In genomic region chr7:67716729-67717128, GRCh38 we compare ENCODE assay signal across 31 cellular contexts.
DNase-seq lines count a peak whose midpoint lies in the region; ATAC-seq and TF ChIP-seq lines count a peak whose summit lies in the region.
"Had no signal": no experiment of that assay in that cellular context is flagged by ENCODE, and none has a peak within 500 bp of the region (broad histone marks: within the 10 kb centered on the region; RNA-seq: fewer than 3 reads in every experiment).

No MANE protein-coding gene starts in this region.

- intact Hi-C loops in Calu3 (cut with micrococcal nuclease; ENCODE audit: unreplicated experiment) = no loop called here

- ATAC-seq in GM21528 (IDR thresholded peaks at IDR 0.05; ENCODE audit: low FRiP score, unreplicated experiment) = no peak
- ATAC-seq: activated naive CD8-positive, alpha-beta T cell treated with anti-CD3 and anti-CD28 coated beads, Interleukin-2, amount 50 U/mL, for 24 hours; effector memory CD8-positive, alpha-beta T cell; left ventricle myocardium superior; stimulated activated effector memory CD8-positive, alpha-beta T cell treated with anti-CD3 and anti-CD28 coated beads, Interleukin-12 subunit alpha, Interleukin-12 subunit beta, amount 100 ng/mL, for 72 hours; T-helper 17 cell had no signal

- DNase-seq in H4 (ENCODE audit: low spot score) (peak; percentile 50), NAMALWA (ENCODE audit: low spot score) (peak; percentile 40), RPMI7951 (ENCODE audit: low read depth) (peak; percentile 57), left kidney (ENCODE audit: low read depth, low spot score) (peak; percentile 36), Calu3 (no peak), BE2C (no peak)
- DNase-seq: activated CD4-positive, alpha-beta T cell treated with anti-CD3 and anti-CD28 coated beads, Interleukin-2, amount 50 U/mL, for 4 hours; activated naive CD8-positive, alpha-beta T cell treated with anti-CD3 and anti-CD28 coated beads, Interleukin-2, amount 50 U/mL, for 24 hours; activated T-cell treated with anti-CD3 and anti-CD28 coated beads, Interleukin-2, amount 50 U/mL, for 48 hours; C1 segment of cervical spinal cord; caudate nucleus; COR-L47; cortex of kidney; DND-41; effector memory CD8-positive, alpha-beta T cell; GF-D8; glutamatergic neuron; H7; KG1; left ventricle myocardium superior; NCI-H1092; NCI-H187; NCI-H526 treated with DMSO at 0.1 percent for 48 hours; ovary; stimulated activated CD4-positive, alpha-beta T cell treated with anti-CD3 and anti-CD28 coated beads, Interleukin-15, amount 100 ng/mL, for 24 hours; T-helper 17 cell had no signal

- H3K4me1 Mint-ChIP-seq in Calu3 (ENCODE audit: low read depth, unreplicated experiment) = no peaks in the 10 kb centered on the region
- H3K4me1 Mint-ChIP-seq: activated naive CD8-positive, alpha-beta T cell treated with anti-CD3 and anti-CD28 coated beads, Interleukin-2, amount 50 U/mL, for 24 hours; neural crest cell; stimulated activated effector memory CD8-positive, alpha-beta T cell treated with anti-CD3 and anti-CD28 coated beads, Interleukin-12 subunit alpha, Interleukin-12 subunit beta, amount 100 ng/mL, for 72 hours; T-helper 17 cell had no signal

- no peak overlapping the region for H3K4me3 ChIP-seq in BE2C (ENCODE audit: low read depth, low read length)
- H3K4me3 ChIP-seq: ovary, SK-N-MC, tibial nerve had no signal

- H3K4me3 Mint-ChIP-seq in Calu3 (ENCODE audit: low read depth, unreplicated experiment) = no peak overlapping the region
- H3K4me3 Mint-ChIP-seq: activated naive CD8-positive, alpha-beta T cell treated with anti-CD3 and anti-CD28 coated beads, Interleukin-2, amount 50 U/mL, for 24 hours; effector memory CD8-positive, alpha-beta T cell; neural crest cell; stimulated activated effector memory CD8-positive, alpha-beta T cell treated with anti-CD3 and anti-CD28 coated beads, Interleukin-12 subunit alpha, Interleukin-12 subunit beta, amount 100 ng/mL, for 72 hours; T-helper 17 cell had no signal

- no peaks in the 10 kb centered on the region for H3K36me3 ChIP-seq in BE2C
- H3K36me3 ChIP-seq: ovary, tibial nerve had no signal

- no peak for TF ChIP-seq CTCF in Calu3 (IDR thresholded peaks at IDR 0.05; ENCODE audit: unreplicated experiment)
- no peak for TF ChIP-seq CTCF in BE2C (IDR thresholded peaks at IDR 0.05; ENCODE audit: low read depth, low read length)

- H3K36me3 Mint-ChIP-seq in Calu3 (ENCODE audit: insufficient read depth, unreplicated experiment) = no peaks in the 10 kb centered on the region
- H3K36me3 Mint-ChIP-seq: stimulated activated effector memory CD8-positive, alpha-beta T cell treated with anti-CD3 and anti-CD28 coated beads, Interleukin-12 subunit alpha, Interleukin-12 subunit beta, amount 100 ng/mL, for 72 hours had no signal

- no peaks in the 10 kb centered on the region for H3K27me3 ChIP-seq in BE2C
- H3K27me3 ChIP-seq: ovary, tibial nerve had no signal

- no peaks in the 10 kb centered on the region for H3K4me1 ChIP-seq in BE2C
- H3K4me1 ChIP-seq: tibial nerve had no signal

- H3K27ac Mint-ChIP-seq in Calu3 (ENCODE audit: unreplicated experiment) = no peak overlapping the region
- H3K27ac Mint-ChIP-seq: activated naive CD8-positive, alpha-beta T cell treated with anti-CD3 and anti-CD28 coated beads, Interleukin-2, amount 50 U/mL, for 24 hours; effector memory CD8-positive, alpha-beta T cell; stimulated activated effector memory CD8-positive, alpha-beta T cell treated with anti-CD3 and anti-CD28 coated beads, Interleukin-12 subunit alpha, Interleukin-12 subunit beta, amount 100 ng/mL, for 72 hours; T-helper 17 cell had no signal

- H3K9me3 ChIP-seq in BE2C = no peaks in the 10 kb centered on the region
- H3K9me3 ChIP-seq: ovary, tibial nerve had no signal

- no peaks in the 10 kb centered on the region for H3K27me3 Mint-ChIP-seq in Calu3 (ENCODE audit: unreplicated experiment)
- H3K27me3 Mint-ChIP-seq: activated naive CD8-positive, alpha-beta T cell treated with anti-CD3 and anti-CD28 coated beads, Interleukin-2, amount 50 U/mL, for 24 hours; effector memory CD8-positive, alpha-beta T cell; T-helper 17 cell had no signal

- H3K9me3 Mint-ChIP-seq in Calu3 (ENCODE audit: low read depth, unreplicated experiment) = peaks cover 3% of the 10 kb centered on the region

- CTCF ChIA-PET in Calu3 (lab: Charles Lee) = no interaction called here

- no TSS peak for BruUV-seq in Calu3 (replicated peaks; lab: Mats Ljungman, UMichigan)

Comparison
In these comparisons a context has a peak if more than half of its experiments do, and no peak if none do; other contexts are left out.
1. DNase-seq: peak in H4 (single experiment), NAMALWA (single experiment), RPMI7951 (single experiment) and left kidney (single experiment); none in Calu3 (single experiment) and BE2C (single experiment).